1 cellular context compared by ENCODE assay signal in genomic region chr1:109523706-109524105, GRCh38.
TF ChIP-seq lines count a peak whose summit lies in the region.

No MANE protein-coding gene starts in this region.

TF ChIP-seq in SK-N-SH, 30 proteins besides CTCF, POLR2A, EP300 and RAD21 (continued from another document):
- TF ChIP-seq USF2 (IDR thresholded peaks at IDR 0.05; ENCODE audit: borderline replicate concordance, low read depth, low read length) = no peak
